1 cellular context compared by ENCODE assay signal in the genomic region with DNA sequence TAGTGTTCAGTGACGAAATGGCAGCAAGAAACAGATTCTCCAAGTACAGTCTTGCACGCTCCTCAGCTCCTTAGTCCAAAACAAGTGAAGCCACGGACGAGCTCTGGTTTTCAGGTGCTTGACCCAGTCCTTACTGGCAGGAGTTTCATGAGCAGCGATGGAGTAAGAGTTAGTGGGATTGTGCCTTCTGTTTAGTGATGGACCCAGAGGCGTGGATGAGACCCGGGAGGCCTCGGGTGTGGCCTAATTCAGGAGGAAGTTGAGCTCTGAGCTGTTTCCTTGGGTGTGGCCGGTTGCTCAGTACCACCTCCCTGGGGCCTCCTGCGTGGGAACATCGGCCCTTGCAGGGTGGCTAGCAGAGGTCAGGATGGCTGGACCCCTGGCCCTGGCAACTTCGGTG.
TF ChIP-seq lines count a peak whose summit lies in the region.

No MANE protein-coding gene starts in this region.

TF ChIP-seq in H1, 55 proteins besides CTCF, POLR2A, EP300 and RAD21 (continued from another document):
- TF ChIP-seq, protein P1, sequence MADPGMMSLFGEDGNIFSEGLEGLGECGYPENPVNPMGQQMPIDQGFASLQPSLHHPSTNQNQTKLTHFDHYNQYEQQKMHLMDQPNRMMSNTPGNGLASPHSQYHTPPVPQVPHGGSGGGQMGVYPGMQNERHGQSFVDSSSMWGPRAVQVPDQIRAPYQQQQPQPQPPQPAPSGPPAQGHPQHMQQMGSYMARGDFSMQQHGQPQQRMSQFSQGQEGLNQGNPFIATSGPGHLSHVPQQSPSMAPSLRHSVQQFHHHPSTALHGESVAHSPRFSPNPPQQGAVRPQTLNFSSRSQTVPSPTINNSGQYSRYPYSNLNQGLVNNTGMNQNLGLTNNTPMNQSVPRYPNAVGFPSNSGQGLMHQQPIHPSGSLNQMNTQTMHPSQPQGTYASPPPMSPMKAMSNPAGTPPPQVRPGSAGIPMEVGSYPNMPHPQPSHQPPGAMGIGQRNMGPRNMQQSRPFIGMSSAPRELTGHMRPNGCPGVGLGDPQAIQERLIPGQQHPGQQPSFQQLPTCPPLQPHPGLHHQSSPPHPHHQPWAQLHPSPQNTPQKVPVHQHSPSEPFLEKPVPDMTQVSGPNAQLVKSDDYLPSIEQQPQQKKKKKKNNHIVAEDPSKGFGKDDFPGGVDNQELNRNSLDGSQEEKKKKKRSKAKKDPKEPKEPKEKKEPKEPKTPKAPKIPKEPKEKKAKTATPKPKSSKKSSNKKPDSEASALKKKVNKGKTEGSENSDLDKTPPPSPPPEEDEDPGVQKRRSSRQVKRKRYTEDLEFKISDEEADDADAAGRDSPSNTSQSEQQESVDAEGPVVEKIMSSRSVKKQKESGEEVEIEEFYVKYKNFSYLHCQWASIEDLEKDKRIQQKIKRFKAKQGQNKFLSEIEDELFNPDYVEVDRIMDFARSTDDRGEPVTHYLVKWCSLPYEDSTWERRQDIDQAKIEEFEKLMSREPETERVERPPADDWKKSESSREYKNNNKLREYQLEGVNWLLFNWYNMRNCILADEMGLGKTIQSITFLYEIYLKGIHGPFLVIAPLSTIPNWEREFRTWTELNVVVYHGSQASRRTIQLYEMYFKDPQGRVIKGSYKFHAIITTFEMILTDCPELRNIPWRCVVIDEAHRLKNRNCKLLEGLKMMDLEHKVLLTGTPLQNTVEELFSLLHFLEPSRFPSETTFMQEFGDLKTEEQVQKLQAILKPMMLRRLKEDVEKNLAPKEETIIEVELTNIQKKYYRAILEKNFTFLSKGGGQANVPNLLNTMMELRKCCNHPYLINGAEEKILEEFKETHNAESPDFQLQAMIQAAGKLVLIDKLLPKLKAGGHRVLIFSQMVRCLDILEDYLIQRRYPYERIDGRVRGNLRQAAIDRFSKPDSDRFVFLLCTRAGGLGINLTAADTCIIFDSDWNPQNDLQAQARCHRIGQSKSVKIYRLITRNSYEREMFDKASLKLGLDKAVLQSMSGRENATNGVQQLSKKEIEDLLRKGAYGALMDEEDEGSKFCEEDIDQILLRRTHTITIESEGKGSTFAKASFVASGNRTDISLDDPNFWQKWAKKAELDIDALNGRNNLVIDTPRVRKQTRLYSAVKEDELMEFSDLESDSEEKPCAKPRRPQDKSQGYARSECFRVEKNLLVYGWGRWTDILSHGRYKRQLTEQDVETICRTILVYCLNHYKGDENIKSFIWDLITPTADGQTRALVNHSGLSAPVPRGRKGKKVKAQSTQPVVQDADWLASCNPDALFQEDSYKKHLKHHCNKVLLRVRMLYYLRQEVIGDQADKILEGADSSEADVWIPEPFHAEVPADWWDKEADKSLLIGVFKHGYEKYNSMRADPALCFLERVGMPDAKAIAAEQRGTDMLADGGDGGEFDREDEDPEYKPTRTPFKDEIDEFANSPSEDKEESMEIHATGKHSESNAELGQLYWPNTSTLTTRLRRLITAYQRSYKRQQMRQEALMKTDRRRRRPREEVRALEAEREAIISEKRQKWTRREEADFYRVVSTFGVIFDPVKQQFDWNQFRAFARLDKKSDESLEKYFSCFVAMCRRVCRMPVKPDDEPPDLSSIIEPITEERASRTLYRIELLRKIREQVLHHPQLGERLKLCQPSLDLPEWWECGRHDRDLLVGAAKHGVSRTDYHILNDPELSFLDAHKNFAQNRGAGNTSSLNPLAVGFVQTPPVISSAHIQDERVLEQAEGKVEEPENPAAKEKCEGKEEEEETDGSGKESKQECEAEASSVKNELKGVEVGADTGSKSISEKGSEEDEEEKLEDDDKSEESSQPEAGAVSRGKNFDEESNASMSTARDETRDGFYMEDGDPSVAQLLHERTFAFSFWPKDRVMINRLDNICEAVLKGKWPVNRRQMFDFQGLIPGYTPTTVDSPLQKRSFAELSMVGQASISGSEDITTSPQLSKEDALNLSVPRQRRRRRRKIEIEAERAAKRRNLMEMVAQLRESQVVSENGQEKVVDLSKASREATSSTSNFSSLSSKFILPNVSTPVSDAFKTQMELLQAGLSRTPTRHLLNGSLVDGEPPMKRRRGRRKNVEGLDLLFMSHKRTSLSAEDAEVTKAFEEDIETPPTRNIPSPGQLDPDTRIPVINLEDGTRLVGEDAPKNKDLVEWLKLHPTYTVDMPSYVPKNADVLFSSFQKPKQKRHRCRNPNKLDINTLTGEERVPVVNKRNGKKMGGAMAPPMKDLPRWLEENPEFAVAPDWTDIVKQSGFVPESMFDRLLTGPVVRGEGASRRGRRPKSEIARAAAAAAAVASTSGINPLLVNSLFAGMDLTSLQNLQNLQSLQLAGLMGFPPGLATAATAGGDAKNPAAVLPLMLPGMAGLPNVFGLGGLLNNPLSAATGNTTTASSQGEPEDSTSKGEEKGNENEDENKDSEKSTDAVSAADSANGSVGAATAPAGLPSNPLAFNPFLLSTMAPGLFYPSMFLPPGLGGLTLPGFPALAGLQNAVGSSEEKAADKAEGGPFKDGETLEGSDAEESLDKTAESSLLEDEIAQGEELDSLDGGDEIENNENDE (IDR thresholded peaks at IDR 0.05; ENCODE audit: insufficient replicate concordance, low read length) = no peak
- no peak for TF ChIP-seq ASH2L (IDR thresholded peaks at IDR 0.05; ENCODE audit: low read length)
- no peak for TF ChIP-seq KDM1A (IDR thresholded peaks at IDR 0.05; ENCODE audit: borderline replicate concordance, low read length)
- TF ChIP-seq NANOG (IDR thresholded peaks at IDR 0.05; ENCODE audit: insufficient read depth, low read depth, low read length, poor library complexity, severe bottlenecking) = no peak
- TF ChIP-seq SIRT6 (IDR thresholded peaks at IDR 0.05; ENCODE audit: low read length) = no peak
- TF ChIP-seq POU5F1 (IDR thresholded peaks at IDR 0.05; ENCODE audit: low read depth, low read length) = no peak
- TF ChIP-seq, protein P2, sequence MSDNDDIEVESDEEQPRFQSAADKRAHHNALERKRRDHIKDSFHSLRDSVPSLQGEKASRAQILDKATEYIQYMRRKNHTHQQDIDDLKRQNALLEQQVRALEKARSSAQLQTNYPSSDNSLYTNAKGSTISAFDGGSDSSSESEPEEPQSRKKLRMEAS (IDR thresholded peaks at IDR 0.05) = no peak
- no peak for TF ChIP-seq SP2 (IDR thresholded peaks at IDR 0.05; ENCODE audit: low read length)
- no peak for TF ChIP-seq HDAC6 (IDR thresholded peaks at IDR 0.05; ENCODE audit: low read depth, low read length)
- TF ChIP-seq SAP30 (IDR thresholded peaks at IDR 0.05; ENCODE audit: insufficient read depth, insufficient replicate concordance, low read length) = no peak
- TF ChIP-seq SIX5 (IDR thresholded peaks at IDR 0.05; ENCODE audit: low read depth, low read length) = no peak
- no peak for TF ChIP-seq MAFK (IDR thresholded peaks at IDR 0.05; ENCODE audit: low read depth, low read length)
